In the genomic region with DNA sequence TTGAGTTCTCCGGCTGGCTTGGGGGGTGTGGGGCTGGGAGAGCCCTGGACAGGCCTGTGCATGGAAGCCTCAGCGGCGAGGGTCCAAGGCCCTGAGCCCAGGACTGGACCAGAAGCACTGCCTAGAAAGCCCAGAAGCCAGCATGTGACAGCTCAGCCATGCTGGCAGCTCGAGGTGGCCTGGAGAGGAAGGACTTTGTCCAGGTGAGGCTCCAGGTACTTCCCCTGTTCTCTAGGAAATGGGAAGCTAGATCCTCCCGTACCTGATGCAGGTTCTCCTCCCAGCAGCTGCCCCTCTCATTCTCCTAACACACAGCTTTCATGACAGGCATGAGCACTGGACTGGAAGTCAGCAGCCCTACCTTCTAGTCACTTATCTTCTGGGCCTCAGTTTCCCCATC, we compare ENCODE assay signal across 25 cellular contexts. TPM values are rescaled to one million over a fixed set of nuclear protein-coding genes. Genes with fewer than 3 reads are reported as not detected.
"Had no signal": no experiment of that assay in that cellular context is flagged by ENCODE, and none has a peak within 500 bp of the region (broad histone marks: within the 10 kb centered on the region; RNA-seq: fewer than 3 reads in every experiment).

No MANE protein-coding gene starts in this region.

- H3K4me3 ChIP-seq: MG63, SJCRH30 had no signal

- H3K27me3 ChIP-seq: MG63, SJCRH30 had no signal

- H3K27ac ChIP-seq: SJCRH30 had no signal

- H3K36me3 ChIP-seq: MG63, SJCRH30 had no signal

- DNase-seq: IMR-90, Karpas-422, KG1, MG63, NCI-H1092, NCI-H1105 treated with DMSO at 0.1 percent for 48 hours, NCI-H1417 treated with DMSO at 0.1 percent for 48 hours, NCI-H146, NCI-H1694 treated with DMSO at 0.1 percent for 48 hours, NCI-H1930, NCI-H2081, NCI-H2107, NCI-H226, NCI-H446, NCI-H510A, NCI-H524 treated with DMSO at 0.1 percent for 48 hours, NCI-H774, PC-3, SHP77 treated with DMSO at 0.1 percent for 48 hours, SJCRH30 had no signal

- ATAC-seq: Panc1, PC-3, Right ventricle myocardium inferior, SK-N-SH treated with all-trans-retinoic acid at 6 μM for 48 hours had no signal

- H3K9me3 ChIP-seq: MG63, SJCRH30 had no signal

RNA-seq across cellular contexts. Expression of a gene that starts 6.4 kb away (rescaled TPM):
- total RNA-seq: IMR-90, OCI-LY7, Right ventricle myocardium inferior had no signal
- polyA plus RNA-seq: IMR-90 had no signal

RNA-seq across cellular contexts. Expression of a gene that starts 50.4 kb away (rescaled TPM):
- total RNA-seq: IMR-90, OCI-LY7, Right ventricle myocardium inferior had no signal

RNA-seq across cellular contexts. Expression of a gene that starts 52.7 kb away (rescaled TPM):
- total RNA-seq: HT-29, IMR-90, SJCRH30 had no signal
- polyA plus RNA-seq: IMR-90 had no signal
